In the genomic region with DNA sequence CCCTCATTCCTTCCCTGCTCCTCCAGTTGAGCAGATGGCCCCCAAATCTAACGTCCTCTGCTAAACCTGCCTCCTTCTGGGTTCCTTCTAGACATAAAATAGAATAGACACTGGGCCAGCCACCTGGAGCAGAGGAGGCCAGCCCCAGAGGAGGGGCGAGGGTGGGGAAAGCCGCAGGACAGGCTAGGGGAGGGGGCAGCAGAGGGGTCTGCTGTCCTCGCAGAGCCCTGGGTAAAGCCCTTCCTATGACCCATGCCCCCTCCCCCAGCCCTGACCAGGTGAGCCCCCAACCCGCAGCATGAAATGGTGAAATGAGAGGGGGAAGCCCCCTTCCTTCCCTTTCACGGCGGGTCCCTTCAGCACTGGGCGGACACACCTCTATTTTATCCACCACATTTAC, we compare ENCODE assay signal across 18 cellular contexts. TPM values are rescaled to one million over a fixed set of nuclear protein-coding genes. Genes with fewer than 3 reads are reported as not detected.
DNase-seq lines count a peak whose midpoint lies in the region; ATAC-seq and TF ChIP-seq lines count a peak whose summit lies in the region.
"Had no signal": no experiment of that assay in that cellular context is flagged by ENCODE, and none has a peak within 500 bp of the region (broad histone marks: within the 10 kb centered on the region; RNA-seq: fewer than 3 reads in every experiment).

No MANE protein-coding gene starts in this region.

- 94% methylated on average over 8 of the region's 8 CpGs for WGBS in SK-N-SH (ENCODE audit: low lambda C conversion rate)

- in situ Hi-C loops in Panc1 (cut with HindIII; ENCODE audit: low pct_unique_long_range_greater_than_20kb, low sequenced_read_pairs): no loop called here
- in situ Hi-C loops in brain microvascular endothelial cell (cut with HindIII; ENCODE audit: low pct_ligation_motif_present, low sequenced_read_pairs): no loop called here

- ATAC-seq in SK-N-SH treated with all-trans-retinoic acid at 6 μM for 48 hours (no peak), Panc1 (no peak)
- ATAC-seq: HCT116 had no signal

- TF ChIP-seq CTCF in SK-N-SH (IDR thresholded peaks at IDR 0.05) (no peak), Panc1 (IDR thresholded peaks at IDR 0.05) (no peak), nephron progenitor cell (IDR thresholded peaks at IDR 0.05) (no peak), progenitor cell of endocrine pancreas (IDR thresholded peaks at IDR 0.05; ENCODE audit: unreplicated experiment) (no peak), brain microvascular endothelial cell (IDR thresholded peaks at IDR 0.05; ENCODE audit: low read depth, low read length, missing control alignments) (no peak)

- H3K27me3 Mint-ChIP-seq in nephron progenitor cell (ENCODE audit: low read depth, poor library complexity) (peaks cover 3% of the 10 kb centered on the region), progenitor cell of endocrine pancreas (peaks cover under 1% of the 10 kb centered on the region)
- H3K27me3 Mint-ChIP-seq: IgD-negative memory B cell had no signal

- POLR2A ChIA-PET in SK-N-SH (lab: Yijun Ruan, JAX) (no interaction called here), Panc1 (lab: Charles Lee) (no interaction called here)

- H3K4me1 ChIP-seq in SK-N-SH (ENCODE audit: control insufficient read depth in 1 of 2, insufficient read depth in 2 of 2, low read depth in 1 of 2, low read length in 1 of 2) (peaks cover 3 to 12% of the 10 kb centered on the region in 2 experiments; a peak in 3 of 4 replicates), Panc1 (ENCODE audit: control insufficient read depth, insufficient read depth, low read length) (peaks cover 24% of the 10 kb centered on the region)
- H3K4me1 ChIP-seq: BLaER1 had no signal

- H3K9ac ChIP-seq in SK-N-SH: no peak overlapping the region
- H3K9ac ChIP-seq: BLaER1 had no signal

- H3K36me3 Mint-ChIP-seq in nephron progenitor cell (ENCODE audit: low read depth) (peaks cover 4% of the 10 kb centered on the region), progenitor cell of endocrine pancreas (ENCODE audit: insufficient read depth) (peaks cover under 1% of the 10 kb centered on the region)
- H3K36me3 Mint-ChIP-seq: IgD-negative memory B cell had no signal

- H3K36me3 ChIP-seq in SK-N-SH (replicated peaks in 1 of 2; ENCODE audit: control insufficient read depth in 1 of 2, insufficient read depth in 2 of 2, low read length in 1 of 2) (peaks cover 0 to 2% of the 10 kb centered on the region in 2 experiments), Panc1 (ENCODE audit: control insufficient read depth, insufficient read depth, low read length) (no peaks in the 10 kb centered on the region), brain microvascular endothelial cell (replicated peaks) (no peaks in the 10 kb centered on the region)

- H3K9me3 Mint-ChIP-seq in nephron progenitor cell (no peaks in the 10 kb centered on the region), progenitor cell of endocrine pancreas (ENCODE audit: low read depth) (no peaks in the 10 kb centered on the region)
- H3K9me3 Mint-ChIP-seq: CD4-positive, alpha-beta memory T cell; IgD-negative memory B cell had no signal

- H3K9me3 ChIP-seq in SK-N-SH (no peaks in the 10 kb centered on the region), Panc1 (ENCODE audit: control insufficient read depth, insufficient read depth, low read depth, low read length) (no peaks in the 10 kb centered on the region)
- H3K9me3 ChIP-seq: BLaER1 had no signal

- BruUV-seq in Panc1 (replicated peaks; lab: Mats Ljungman, UMichigan): no TSS peak

- H3K4me1 Mint-ChIP-seq in nephron progenitor cell (peaks cover 12% of the 10 kb centered on the region), progenitor cell of endocrine pancreas (ENCODE audit: low read depth) (no peaks in the 10 kb centered on the region)
- H3K4me1 Mint-ChIP-seq: CD4-positive, alpha-beta memory T cell; IgD-negative memory B cell had no signal

- no peak overlapping the region for H3K4me2 ChIP-seq in SK-N-SH
- H3K4me2 ChIP-seq: BLaER1 had no signal

- H3F3A ChIP-seq in SK-N-SH (replicated peaks; ENCODE audit: insufficient read depth): no peaks in the 10 kb centered on the region

- no peak overlapping the region for H3K27ac ChIP-seq in SK-N-SH (ENCODE audit: low read depth in 2 of 2, low read length in 1 of 2)
- H3K27ac ChIP-seq in Panc1 (ENCODE audit: low read length): peak overlapping the region; percentile 19; the same call in 1 of the 2 replicates
- H3K27ac ChIP-seq in brain microvascular endothelial cell: no peak overlapping the region
- H3K27ac ChIP-seq: 22Rv1, BLaER1 had no signal

- H3K27me3 ChIP-seq in SK-N-SH (ENCODE audit: insufficient read depth): no peaks in the 10 kb centered on the region
- no peaks in the 10 kb centered on the region for H3K27me3 ChIP-seq in Panc1 (ENCODE audit: control insufficient read depth, insufficient read depth, low read length)
- no peaks in the 10 kb centered on the region for H3K27me3 ChIP-seq in brain microvascular endothelial cell (replicated peaks)
- H3K27me3 ChIP-seq: BLaER1 had no signal

- no peak overlapping the region for H3K4me3 Mint-ChIP-seq in nephron progenitor cell
- no peak overlapping the region for H3K4me3 Mint-ChIP-seq in progenitor cell of endocrine pancreas (ENCODE audit: low read depth)
- H3K4me3 Mint-ChIP-seq: CD4-positive, alpha-beta memory T cell; IgD-negative memory B cell had no signal

- H2AFZ ChIP-seq in SK-N-SH (ENCODE audit: low read depth): no peak overlapping the region

- no peak overlapping the region for H3K4me3 ChIP-seq in SK-N-SH (ENCODE audit: low read depth in 2 of 2, low read length in 1 of 2)
- no peak overlapping the region for H3K4me3 ChIP-seq in Panc1 (ENCODE audit: low read depth in 2 of 2, low read length in 2 of 2)
- H3K4me3 ChIP-seq in brain microvascular endothelial cell (ENCODE audit: low read depth, low read length): no peak overlapping the region
- H3K4me3 ChIP-seq: BLaER1 had no signal

- no peak for TF ChIP-seq EP300 in SK-N-SH (IDR thresholded peaks at IDR 0.05; ENCODE audit: borderline replicate concordance in 1 of 2, low read depth in 1 of 2, low read length in 1 of 2)

- intact Hi-C loops in Panc1 (cut with micrococcal nuclease; ENCODE audit: unreplicated experiment): no loop called here

- H3K79me2 ChIP-seq in SK-N-SH (ENCODE audit: insufficient read depth): no peaks in the 10 kb centered on the region

- no peaks in the 10 kb centered on the region for H4K20me1 ChIP-seq in SK-N-SH (ENCODE audit: insufficient read depth)
- H4K20me1 ChIP-seq: BLaER1 had no signal

- DNase-seq in SK-N-SH (peak; percentile 41), Panc1 (ENCODE audit: low read depth, low spot score) (no peak), nephron progenitor cell (no peak), progenitor cell of endocrine pancreas (ENCODE audit: low spot score, unreplicated experiment) (no peak), SKM-1 (lab: John Stamatoyannopoulos, UW; ENCODE audit: unreplicated experiment) (no peak), brain microvascular endothelial cell (no peak), mucosa of gallbladder (ENCODE audit: low spot score) (no peak)
- DNase-seq: CD4-positive, alpha-beta memory T cell; DMS153; DMS79; GDM1 had no signal

- TF ChIP-seq RAD21 in SK-N-SH (IDR thresholded peaks at IDR 0.05; ENCODE audit: low read length): no peak

- CTCF ChIA-PET in SK-N-SH (lab: Yijun Ruan, JAX) (no interaction called here), Panc1 (lab: Charles Lee) (no interaction called here)

- H3K9me2 ChIP-seq in SK-N-SH: no peaks in the 10 kb centered on the region

- H3K27ac Mint-ChIP-seq in nephron progenitor cell: peak overlapping the region; percentile 7
- H3K27ac Mint-ChIP-seq in progenitor cell of endocrine pancreas: peak overlapping the region; percentile 34
- H3K27ac Mint-ChIP-seq: CD14-positive monocyte; CD4-positive, alpha-beta memory T cell; IgD-negative memory B cell had no signal

TF ChIP-seq in SK-N-SH treated with all-trans-retinoic acid at 6 μM for 48 hours, 23 proteins besides CTCF, POLR2A, EP300 and RAD21 (continues in another document):
- TF ChIP-seq ZNF565 (CRISPR knock-in tag; conservative IDR thresholded peaks at IDR 0.05; ENCODE audit: low read depth) (no peak), ZFP3 (CRISPR knock-in tag; IDR thresholded peaks at IDR 0.05) (no peak)

RNA-seq across cellular contexts. Expression of gene MFSD2B, which starts 7.8 kb away (rescaled TPM):
- polyA plus RNA-seq in SK-N-SH (2012; rRNA removed): 0.16 TPM in 1 of 2 replicates, not detected in the other
- 0.09 TPM in 2 replicates for polyA plus RNA-seq in SK-N-SH (2012; cell fraction: cytosol; rRNA removed)
- polyA plus RNA-seq in SK-N-SH (2012; cell fraction: nucleus; rRNA removed): 0.25 and 0.38 TPM in 2 replicates
- total RNA-seq in Panc1 (2021; ENCODE audit: unreplicated experiment) (0.23 TPM), progenitor cell of endocrine pancreas (0.40 and 1.2 TPM in 2 replicates), mucosa of gallbladder (0.23 TPM)
- polyA plus RNA-seq in Panc1 (2012; ENCODE audit: insufficient read length): 9.3 TPM
- total RNA-seq: A673; CD4-positive, alpha-beta memory T cell had no signal
- polyA plus RNA-seq: CD4-positive, alpha-beta memory T cell; IgD-negative memory B cell had no signal

RNA-seq across cellular contexts. Expression of gene WDCP, which starts 29.5 kb away (rescaled TPM):
- polyA plus RNA-seq in SK-N-SH (2012; rRNA removed): 7.1 and 11.9 TPM in 2 replicates
- 7.2 and 8.2 TPM in 2 replicates for polyA plus RNA-seq in SK-N-SH (2012; cell fraction: cytosol; rRNA removed)
- 11.9 and 20.3 TPM in 2 replicates for polyA plus RNA-seq in SK-N-SH (2012; cell fraction: nucleus; rRNA removed)
- total RNA-seq in Panc1 (2021; ENCODE audit: unreplicated experiment): 20.0 TPM
- 8.1 TPM for polyA plus RNA-seq in Panc1 (2012; ENCODE audit: insufficient read length)
- total RNA-seq in progenitor cell of endocrine pancreas: 22.4 and 23.7 TPM in 2 replicates
- total RNA-seq in mucosa of gallbladder: 8.4 TPM

RNA-seq across cellular contexts. Expression of gene FKBP1B, which starts 31.8 kb away (rescaled TPM):
- polyA plus RNA-seq in SK-N-SH (2012; rRNA removed): 69.7 and 72.4 TPM in 2 replicates
- 70.9 and 74.8 TPM in 2 replicates for polyA plus RNA-seq in SK-N-SH (2012; cell fraction: cytosol; rRNA removed)
- polyA plus RNA-seq in SK-N-SH (2012; cell fraction: nucleus; rRNA removed): 35.5 and 45.1 TPM in 2 replicates
- total RNA-seq in Panc1 (2021; ENCODE audit: unreplicated experiment) (19.9 TPM), progenitor cell of endocrine pancreas (30.5 and 33.7 TPM in 2 replicates), mucosa of gallbladder (23.0 TPM)
- polyA plus RNA-seq in Panc1 (2012; ENCODE audit: insufficient read length): 36.3 TPM

RNA-seq across cellular contexts. Expression of gene SF3B6, which starts 58.4 kb away (rescaled TPM):
- 275 and 295 TPM in 2 replicates for polyA plus RNA-seq in SK-N-SH (2012; rRNA removed)
- 400 and 550 TPM in 2 replicates for polyA plus RNA-seq in SK-N-SH (2012; cell fraction: cytosol; rRNA removed)
- 99.6 and 106 TPM in 2 replicates for polyA plus RNA-seq in SK-N-SH (2012; cell fraction: nucleus; rRNA removed)
- 129 TPM for total RNA-seq in Panc1 (2021; ENCODE audit: unreplicated experiment)
- polyA plus RNA-seq in Panc1 (2012; ENCODE audit: insufficient read length): 100 TPM
- 93.3 and 101 TPM in 2 replicates for total RNA-seq in progenitor cell of endocrine pancreas
- 69.5 TPM for total RNA-seq in mucosa of gallbladder
